ENCODE assay signal across 13 cellular contexts in genomic region chr6:111769365-111770127, GRCh38.
DNase-seq lines count a peak whose midpoint lies in the region; ATAC-seq, FAIRE-seq and TF ChIP-seq lines count a peak whose summit lies in the region.
"Had no signal": no experiment of that assay in that cellular context is flagged by ENCODE, and none has a peak within 500 bp of the region (broad histone marks: within the 10 kb centered on the region; RNA-seq: fewer than 3 reads in every experiment).

No MANE protein-coding gene starts in this region.

- H3K4me3 Mint-ChIP-seq in activated naive CD4-positive, alpha-beta T cell treated with anti-CD3 and anti-CD28 coated beads for 36 hours, result no peak overlapping the region
- H3K4me3 Mint-ChIP-seq in stimulated activated naive B cell treated with anti-CD40 and anti-IgM and Interleukin-4, amounts not matched to agents 10 μg/mL and 1 μg/mL and 100 μg/mL, for 72 hours, result peak overlapping the region; percentile 9 to 37
- H3K4me3 Mint-ChIP-seq: HFFc6, WTC11 had no signal

- TF ChIP-seq CTCF in choroid plexus epithelial cell (conservative IDR thresholded peaks at IDR 0.05; ENCODE audit: low read depth, low read length) (no peak), A673 (conservative IDR thresholded peaks at IDR 0.05; ENCODE audit: low read depth, low read length) (no peak)

- H3K4me3 ChIP-seq in choroid plexus epithelial cell (ENCODE audit: low read depth, low read length) (no peak overlapping the region), small intestine (ENCODE audit: low read depth in 1 of 2, low read length in 2 of 2) (no peak overlapping the region), A673 (ENCODE audit: low read depth, low read length, poor library complexity, severe bottlenecking) (no peak overlapping the region)
- H3K4me3 ChIP-seq: upper lobe of left lung had no signal

- peaks cover 5% of the 10 kb centered on the region for H3K9me3 Mint-ChIP-seq in activated naive CD4-positive, alpha-beta T cell treated with anti-CD3 and anti-CD28 coated beads for 36 hours
- peaks cover 0 to 4% of the 10 kb centered on the region in 2 donors for H3K9me3 Mint-ChIP-seq in stimulated activated naive B cell treated with anti-CD40 and anti-IgM and Interleukin-4, amounts not matched to agents 10 μg/mL and 1 μg/mL and 100 μg/mL, for 72 hours
- H3K9me3 Mint-ChIP-seq: HFFc6, WTC11 had no signal

- no TSS peak for BruUV-seq in A673 (replicated peaks; lab: Mats Ljungman, UMichigan)

- CTCF ChIA-PET in activated naive CD4-positive, alpha-beta T cell treated with anti-CD3 and anti-CD28 coated beads for 36 hours (lab: Charles Lee), result interaction anchor here (0.7 to 1.4 kb wide), 3 partner anchors 15 to 269 kb away, joined by 3 to 5 read pairs (median 5); no protein-coding TSS in a partner anchor
- CTCF ChIA-PET in A673 (lab: Charles Lee), result no interaction called here

- H3K4me1 ChIP-seq in small intestine (ENCODE audit: control insufficient read depth in 2 of 2, insufficient read depth in 1 of 2, low read depth in 1 of 2, low read length in 1 of 2), result peaks cover 0 to 12% of the 10 kb centered on the region in 2 donors
- no peaks in the 10 kb centered on the region for H3K4me1 ChIP-seq in A673 (ENCODE audit: insufficient read depth, low read length, poor library complexity, severe bottlenecking)

- H3K4me1 Mint-ChIP-seq in activated naive CD4-positive, alpha-beta T cell treated with anti-CD3 and anti-CD28 coated beads for 36 hours (ENCODE audit: low read depth), result peaks cover 88% of the 10 kb centered on the region
- peaks cover 41 to 83% of the 10 kb centered on the region in 2 donors for H3K4me1 Mint-ChIP-seq in stimulated activated naive B cell treated with anti-CD40 and anti-IgM and Interleukin-4, amounts not matched to agents 10 μg/mL and 1 μg/mL and 100 μg/mL, for 72 hours

- no peak overlapping the region for H3K27ac ChIP-seq in small intestine (ENCODE audit: low read depth in 1 of 2, low read length in 1 of 2)
- no peak overlapping the region for H3K27ac ChIP-seq in A673 (ENCODE audit: low read depth, low read length, poor library complexity, severe bottlenecking)

- ATAC-seq in stimulated activated naive B cell treated with anti-CD40 and anti-IgM and Interleukin-4, amounts not matched to agents 10 μg/mL and 1 μg/mL and 100 μg/mL, for 72 hours (replicated peaks), result peak; percentile 71
- no peak for ATAC-seq in GM21737 (IDR thresholded peaks at IDR 0.05; ENCODE audit: unreplicated experiment)
- ATAC-seq: WTC11 had no signal

- H3K36me3 ChIP-seq in small intestine (ENCODE audit: control insufficient read depth in 2 of 2, insufficient read depth in 2 of 2, low read length in 2 of 2) (no peaks in the 10 kb centered on the region), A673 (ENCODE audit: insufficient read depth, low read length, poor library complexity, severe bottlenecking) (no peaks in the 10 kb centered on the region)
- H3K36me3 ChIP-seq: upper lobe of left lung had no signal

- no peaks in the 10 kb centered on the region for H3K27me3 ChIP-seq in small intestine (ENCODE audit: control insufficient read depth in 2 of 2, insufficient read depth in 2 of 2, low read length in 2 of 2)
- H3K27me3 ChIP-seq in A673 (replicated peaks; ENCODE audit: insufficient read depth, low read depth, low read length, poor library complexity), result no peaks in the 10 kb centered on the region
- H3K27me3 ChIP-seq: upper lobe of left lung had no signal

- intact Hi-C loops in activated naive CD4-positive, alpha-beta T cell treated with anti-CD3 and anti-CD28 coated beads for 36 hours (cut with micrococcal nuclease), result loop anchor here (10.0 kb wide), 1 partner anchor 895 kb away; the partner anchor contains the start of gene AMD1
- intact Hi-C loops in A673 (cut with micrococcal nuclease; ENCODE audit: unreplicated experiment), result no loop called here

- no peaks in the 10 kb centered on the region for H3K27me3 Mint-ChIP-seq in activated naive CD4-positive, alpha-beta T cell treated with anti-CD3 and anti-CD28 coated beads for 36 hours (ENCODE audit: low read depth)
- H3K27me3 Mint-ChIP-seq in stimulated activated naive B cell treated with anti-CD40 and anti-IgM and Interleukin-4, amounts not matched to agents 10 μg/mL and 1 μg/mL and 100 μg/mL, for 72 hours, result no peaks in the 10 kb centered on the region

- no peaks in the 10 kb centered on the region for H3K9me3 ChIP-seq in small intestine (ENCODE audit: control insufficient read depth, low read depth)
- no peaks in the 10 kb centered on the region for H3K9me3 ChIP-seq in A673 (ENCODE audit: low read depth, low read length, poor library complexity, severe bottlenecking)
- H3K9me3 ChIP-seq: upper lobe of left lung had no signal

- peak overlapping the region; percentile 97 for H3K27ac Mint-ChIP-seq in activated naive CD4-positive, alpha-beta T cell treated with anti-CD3 and anti-CD28 coated beads for 36 hours
- peak overlapping the region; percentile 91 for H3K27ac Mint-ChIP-seq in stimulated activated naive B cell treated with anti-CD40 and anti-IgM and Interleukin-4, amounts not matched to agents 10 μg/mL and 1 μg/mL and 100 μg/mL, for 72 hours
- H3K27ac Mint-ChIP-seq: HFFc6 had no signal

- 65 to 79% (median 72%) methylated on average over 1 of the region's 1 CpG for WGBS in small intestine, 3 donors

- FAIRE-seq in small intestine (lab: Jason Lieb, UNC), result no peak
- FAIRE-seq: kidney had no signal

- POLR2A ChIA-PET in A673 (lab: Charles Lee; ENCODE audit: low non-redundant PET), result no interaction called here

- H3K36me3 Mint-ChIP-seq in activated naive CD4-positive, alpha-beta T cell treated with anti-CD3 and anti-CD28 coated beads for 36 hours (ENCODE audit: low read depth), result peaks cover 41% of the 10 kb centered on the region
- peaks cover 30 to 49% of the 10 kb centered on the region in 2 donors for H3K36me3 Mint-ChIP-seq in stimulated activated naive B cell treated with anti-CD40 and anti-IgM and Interleukin-4, amounts not matched to agents 10 μg/mL and 1 μg/mL and 100 μg/mL, for 72 hours
- H3K36me3 Mint-ChIP-seq: WTC11 had no signal

- DNase-seq in activated naive CD4-positive, alpha-beta T cell treated with anti-CD3 and anti-CD28 coated beads for 36 hours, result no peak
- no peak for DNase-seq in activated naive CD4-positive, alpha-beta T cell (lab: John Stamatoyannopoulos, UW)
- DNase-seq in RPMI7951 (ENCODE audit: low read depth), result peak; percentile 25
- peak; percentile 37 for DNase-seq in choroid plexus epithelial cell (ENCODE audit: low read depth)
- DNase-seq in stimulated activated naive B cell treated with anti-CD40 and anti-IgM and Interleukin-4, amounts not matched to agents 10 μg/mL and 1 μg/mL and 100 μg/mL, for 72 hours, result no peak
- DNase-seq in small intestine, result no peak
- DNase-seq in A673 (ENCODE audit: low spot score), result no peak
- DNase-seq: HFFc6, kidney, NCI-H2171, upper lobe of left lung had no signal

Comparison
In these comparisons a context has a peak if more than half of its experiments do, and no peak if none do; other contexts are left out.
1. DNase-seq: peak in RPMI7951 (single experiment) and choroid plexus epithelial cell (single experiment); none in activated naive CD4-positive, alpha-beta T cell treated with anti-CD3 and anti-CD28 coated beads for 36 hours (single experiment), activated naive CD4-positive, alpha-beta T cell (0 of 4), stimulated activated naive B cell treated with anti-CD40 and anti-IgM and Interleukin-4, amounts not matched to agents 10 μg/mL and 1 μg/mL and 100 μg/mL, for 72 hours (single experiment), small intestine (single experiment) and A673 (single experiment).